7 cellular contexts compared by ENCODE assay signal in the genomic region with DNA sequence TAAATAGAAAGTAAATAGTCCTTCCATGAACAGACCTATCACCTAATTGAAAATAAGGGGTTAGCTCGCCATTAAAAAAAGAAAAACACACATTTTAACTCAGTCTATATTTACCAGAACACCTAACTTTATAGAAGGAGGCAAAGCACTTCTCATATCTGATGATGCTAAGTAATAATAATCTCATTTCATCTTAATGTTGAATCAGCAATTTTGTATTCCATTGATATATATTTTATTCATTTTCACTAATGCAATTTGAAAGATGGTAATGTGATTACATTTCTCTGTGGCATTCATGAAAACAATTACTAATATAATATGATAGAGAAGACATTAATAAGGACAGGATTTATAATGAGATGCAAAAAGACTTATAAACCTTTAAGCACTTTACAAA.
"Had no signal": no experiment of that assay in that cellular context is flagged by ENCODE, and none has a peak within 500 bp of the region (broad histone marks: within the 10 kb centered on the region; RNA-seq: fewer than 3 reads in every experiment).

No MANE protein-coding gene starts in this region.

- DNase-seq: GM23248, GOT3, H9, HCEC 1CT, KBM-7 had no signal

- FAIRE-seq: HTR-8/SVneo had no signal

- H2AFZ ChIP-seq: GM23248 had no signal

- H3K9ac ChIP-seq: GM23248, KMS-11 had no signal

- H3K27ac ChIP-seq: GM23248, KMS-11 had no signal

- H3K4me2 ChIP-seq: KMS-11 had no signal

- H3K4me3 ChIP-seq: GM23248 had no signal
